In the genomic region with DNA sequence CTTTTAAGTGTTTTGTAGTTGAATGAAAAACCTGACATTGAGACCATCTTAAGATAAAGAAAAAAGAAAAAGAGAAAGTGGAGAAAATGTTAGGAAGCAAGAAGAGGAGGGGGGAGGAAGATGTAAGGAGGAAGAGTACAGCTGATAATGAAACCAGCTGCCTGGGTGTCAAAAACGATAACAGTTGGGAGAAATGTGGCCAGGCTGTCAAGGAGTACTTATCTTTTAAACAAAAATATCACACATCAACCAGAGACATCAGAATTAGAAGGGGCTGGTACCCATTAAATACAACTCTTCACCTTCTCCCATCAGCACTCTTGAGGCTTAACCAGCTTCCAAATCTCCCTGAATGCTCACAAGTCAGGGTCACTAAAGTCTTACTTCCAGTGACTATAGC, we compare ENCODE assay signal across 9 cellular contexts. TPM values are rescaled to one million over a fixed set of nuclear protein-coding genes. Genes with fewer than 3 reads are reported as not detected.
DNase-seq lines count a peak whose midpoint lies in the region; ATAC-seq and TF ChIP-seq lines count a peak whose summit lies in the region.
"Had no signal": no experiment of that assay in that cellular context is flagged by ENCODE, and none has a peak within 500 bp of the region (broad histone marks: within the 10 kb centered on the region; RNA-seq: fewer than 3 reads in every experiment).

No MANE protein-coding gene starts in this region.

- POLR2A ChIA-PET in CD4-positive, alpha-beta T cell (lab: Charles Lee), result interaction anchor here (0.6 to 1.4 kb wide), 2 partner anchors 13 to 218 kb away, joined by 3 to 5 read pairs; no protein-coding TSS in a partner anchor
- POLR2A ChIA-PET in naive thymus-derived CD4-positive, alpha-beta T cell (lab: Charles Lee), result interaction anchor here (1.0 to 2.1 kb wide), 5 partner anchors 9 to 62 kb away, joined by 3 to 9 read pairs (median 4); a partner anchor contains a TSS

- H3K27me3 ChIP-seq in CD4-positive, alpha-beta T cell (ENCODE audit: control insufficient read depth, insufficient read depth, low read length), result no peaks in the 10 kb centered on the region
- no peaks in the 10 kb centered on the region for H3K27me3 ChIP-seq in naive thymus-derived CD4-positive, alpha-beta T cell (ENCODE audit: control insufficient read depth in 2 of 2, insufficient read depth in 2 of 2, low read length in 2 of 2)
- H3K27me3 ChIP-seq: Peyer's patch had no signal

- CTCF ChIA-PET in CD4-positive, alpha-beta T cell (lab: Charles Lee), result interaction anchor here (0.5 to 0.7 kb wide), 2 partner anchors 196 to 257 kb away, joined by 3 read pairs; no protein-coding TSS in a partner anchor
- CTCF ChIA-PET in naive thymus-derived CD4-positive, alpha-beta T cell (lab: Charles Lee), result interaction anchor here (0.6 kb wide), 2 partner anchors 27 to 811 kb away, joined by 3 to 4 read pairs; a partner anchor contains a TSS

- no peaks in the 10 kb centered on the region for H3K9me3 ChIP-seq in CD4-positive, alpha-beta T cell (ENCODE audit: control insufficient read depth, low read length)
- no peaks in the 10 kb centered on the region for H3K9me3 ChIP-seq in naive thymus-derived CD4-positive, alpha-beta T cell (ENCODE audit: control insufficient read depth in 2 of 3, low read length in 3 of 3)
- H3K9me3 ChIP-seq: Peyer's patch had no signal

- no peak overlapping the region for H3K27ac ChIP-seq in CD4-positive, alpha-beta T cell (ENCODE audit: low read depth, low read length)
- H3K27ac ChIP-seq in naive thymus-derived CD4-positive, alpha-beta T cell (ENCODE audit: low read depth, low read length), result peak overlapping the region; percentile 26
- H3K27ac ChIP-seq: Peyer's patch had no signal

- H3K9me3 Mint-ChIP-seq in CD4-positive, alpha-beta T cell, result no peaks in the 10 kb centered on the region
- H3K9me3 Mint-ChIP-seq in activated T-helper 17 cell treated with anti-CD3 and anti-CD28 coated beads, Interleukin-2, amount 50 U/mL, for 72 hours, result no peaks in the 10 kb centered on the region
- H3K9me3 Mint-ChIP-seq in naive thymus-derived CD4-positive, alpha-beta T cell, result no peaks in the 10 kb centered on the region

- peaks cover 10% of the 10 kb centered on the region for H3K36me3 Mint-ChIP-seq in CD4-positive, alpha-beta T cell (ENCODE audit: low read depth)
- peaks cover 23% of the 10 kb centered on the region for H3K36me3 Mint-ChIP-seq in activated T-helper 17 cell treated with anti-CD3 and anti-CD28 coated beads, Interleukin-2, amount 50 U/mL, for 72 hours (ENCODE audit: low read depth)
- peaks cover 0 to 7% (median 0%) of the 10 kb centered on the region in 5 donors for H3K36me3 Mint-ChIP-seq in naive thymus-derived CD4-positive, alpha-beta T cell

- intact Hi-C loops in CD4-positive, alpha-beta T cell (cut with DNase I, micrococcal nuclease), result no loop called here
- intact Hi-C loops in naive thymus-derived CD4-positive, alpha-beta T cell (cut with micrococcal nuclease), result loop anchor here in 1 of 2 donors (10.0 kb wide), 1 partner anchor 907 kb away; a partner anchor contains a TSS

- no peak overlapping the region for H3K27ac Mint-ChIP-seq in CD4-positive, alpha-beta T cell
- H3K27ac Mint-ChIP-seq in activated T-helper 17 cell treated with anti-CD3 and anti-CD28 coated beads, Interleukin-2, amount 50 U/mL, for 72 hours, result peak overlapping the region; percentile 26
- H3K27ac Mint-ChIP-seq in naive thymus-derived CD4-positive, alpha-beta T cell, result peak overlapping the region in 7 of 9 donors; percentile 28 to 80 (median 59)

- H3K27me3 Mint-ChIP-seq in CD4-positive, alpha-beta T cell, result no peaks in the 10 kb centered on the region
- H3K27me3 Mint-ChIP-seq in activated T-helper 17 cell treated with anti-CD3 and anti-CD28 coated beads, Interleukin-2, amount 50 U/mL, for 72 hours, result no peaks in the 10 kb centered on the region
- no peaks in the 10 kb centered on the region for H3K27me3 Mint-ChIP-seq in naive thymus-derived CD4-positive, alpha-beta T cell

- TF ChIP-seq CTCF in CD4-positive, alpha-beta T cell (IDR thresholded peaks at IDR 0.05), result no peak

- no peak for DNase-seq in CD4-positive, alpha-beta T cell
- DNase-seq in HUDEP-2 (lab: John Stamatoyannopoulos, UW; ENCODE audit: unreplicated experiment in 76 of 76) (peak in 65 of 76 experiments; percentile 7 to 84 (median 50)), middle frontal gyrus (ENCODE audit: extremely low spot score, low spot score) (no peak), putamen (ENCODE audit: low spot score) (no peak), NCI-H2107 (lab: John Stamatoyannopoulos, UW) (no peak)
- DNase-seq in naive thymus-derived CD4-positive, alpha-beta T cell, result no peak

- peaks cover 14 to 27% of the 10 kb centered on the region in 2 donors for H3K4me1 ChIP-seq in naive thymus-derived CD4-positive, alpha-beta T cell (ENCODE audit: control insufficient read depth in 2 of 2, insufficient read depth in 2 of 2, low read length in 2 of 2)

- H3K4me1 Mint-ChIP-seq in CD4-positive, alpha-beta T cell (ENCODE audit: low read depth), result peaks cover 79% of the 10 kb centered on the region
- H3K4me1 Mint-ChIP-seq in activated T-helper 17 cell treated with anti-CD3 and anti-CD28 coated beads, Interleukin-2, amount 50 U/mL, for 72 hours, result peaks cover 14% of the 10 kb centered on the region
- peaks cover 39 to 83% (median 68%) of the 10 kb centered on the region in 7 donors for H3K4me1 Mint-ChIP-seq in naive thymus-derived CD4-positive, alpha-beta T cell

- no peak overlapping the region for H3K4me3 ChIP-seq in naive thymus-derived CD4-positive, alpha-beta T cell (ENCODE audit: low read length)
- H3K4me3 ChIP-seq: Peyer's patch had no signal

- H3K36me3 ChIP-seq in naive thymus-derived CD4-positive, alpha-beta T cell (ENCODE audit: control insufficient read depth in 2 of 3, insufficient read depth in 3 of 3, low read length in 3 of 3), result peaks cover 0 to 4% (median 0%) of the 10 kb centered on the region in 3 experiments
- H3K36me3 ChIP-seq: Peyer's patch had no signal

- no peak for ATAC-seq in CD4-positive, alpha-beta T cell (ENCODE audit: poor library complexity)
- ATAC-seq in activated T-helper 17 cell treated with anti-CD3 and anti-CD28 coated beads, Interleukin-2, amount 50 U/mL, for 72 hours (replicated peaks), result no peak
- no peak for ATAC-seq in naive thymus-derived CD4-positive, alpha-beta T cell
- ATAC-seq in HG03025 (IDR thresholded peaks at IDR 0.05; ENCODE audit: low FRiP score, unreplicated experiment), result no peak

- H3K4me3 Mint-ChIP-seq in CD4-positive, alpha-beta T cell, result peak overlapping the region; percentile 17
- peak overlapping the region; percentile 63 for H3K4me3 Mint-ChIP-seq in activated T-helper 17 cell treated with anti-CD3 and anti-CD28 coated beads, Interleukin-2, amount 50 U/mL, for 72 hours
- peak overlapping the region; percentile 20 to 72 (median 49) for H3K4me3 Mint-ChIP-seq in naive thymus-derived CD4-positive, alpha-beta T cell

RNA-seq across cellular contexts. Expression of a gene that starts 4.5 kb away (rescaled TPM):
- total RNA-seq in CD4-positive, alpha-beta T cell, result 10 to 100 TPM; 43.6 to 47.7 TPM
- total RNA-seq in activated T-helper 17 cell treated with anti-CD3 and anti-CD28 coated beads, Interleukin-2, amount 50 U/mL, for 72 hours, result 10 to 100 TPM; 51.8 to 56.3 TPM
- 10 to 100 TPM; 49.3 to 65.4 (median 61.0) TPM for total RNA-seq in naive thymus-derived CD4-positive, alpha-beta T cell
- 10 to 100 TPM; 14.0 to 24.6 TPM for polyA plus RNA-seq in naive thymus-derived CD4-positive, alpha-beta T cell

RNA-seq across cellular contexts. Expression of a gene that starts 26.4 kb away (rescaled TPM):
- 10 to 100 TPM; 51.8 to 54.1 TPM for total RNA-seq in CD4-positive, alpha-beta T cell
- total RNA-seq in activated T-helper 17 cell treated with anti-CD3 and anti-CD28 coated beads, Interleukin-2, amount 50 U/mL, for 72 hours, result 10 to 100 TPM; 74.8 to 90.2 TPM
- 100 to 1,000 TPM in 1 of 5 experiments, 10 to 100 TPM in 4; 58.8 to 101 (median 77.0) TPM for total RNA-seq in naive thymus-derived CD4-positive, alpha-beta T cell
- 10 to 100 TPM; 32.4 to 42.0 TPM for polyA plus RNA-seq in naive thymus-derived CD4-positive, alpha-beta T cell

Comparison
In these comparisons a context has a peak if more than half of its experiments do, and no peak if none do; other contexts are left out.
1. DNase-seq: peak in HUDEP-2 (65 of 76); none in CD4-positive, alpha-beta T cell (0 of 10), naive thymus-derived CD4-positive, alpha-beta T cell (0 of 9), middle frontal gyrus (single experiment), putamen (single experiment) and NCI-H2107 (single experiment).
2. Peak in every context shown above with its lines, with median percentiles within 50 percentile points of each other: H3K4me3 Mint-ChIP-seq.